ENCODE assay signal across 24 cellular contexts in the genomic region with DNA sequence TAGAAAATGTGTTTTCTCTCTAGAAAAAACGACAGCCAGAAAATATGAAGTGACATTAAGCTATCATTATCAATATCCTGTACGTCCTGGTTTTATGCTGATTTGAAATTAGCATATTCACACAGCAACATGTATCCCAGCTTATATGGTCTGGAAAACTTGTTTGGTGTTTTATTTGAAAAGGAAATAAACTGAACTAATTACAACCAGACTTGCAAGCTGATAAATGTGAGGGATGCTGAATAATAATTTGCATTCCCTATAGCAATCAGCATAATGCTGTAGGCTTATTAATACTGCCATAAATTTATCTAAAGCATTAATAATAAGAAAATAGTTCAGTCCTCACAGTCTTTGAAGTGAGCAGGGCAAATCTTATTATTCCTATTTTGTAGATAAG.
"Had no signal": no experiment of that assay in that cellular context is flagged by ENCODE, and none has a peak within 500 bp of the region (broad histone marks: within the 10 kb centered on the region; RNA-seq: fewer than 3 reads in every experiment).

No MANE protein-coding gene starts in this region.

- H3K4me3 ChIP-seq: stomach, suprapubic skin, testis, thoracic aorta, thyroid gland, tibial artery, tibial nerve, transverse colon, upper lobe of left lung, upper lobe of right lung, uterus, vagina had no signal

- H3K36me3 ChIP-seq: suprapubic skin, thyroid gland, tibial artery, tibial nerve, transverse colon, upper lobe of left lung, upper lobe of right lung, uterus, vagina had no signal

- H3K27ac ChIP-seq: stomach, suprapubic skin, testis, thoracic aorta, thyroid gland, tibial nerve, transverse colon, upper lobe of left lung, upper lobe of right lung, uterus, vagina had no signal

- H3K9me3 ChIP-seq: stomach, suprapubic skin, testis, thoracic aorta, thyroid gland, tibial artery, tibial nerve, transverse colon, upper lobe of left lung, upper lobe of right lung, uterus, vagina had no signal

- DNase-seq: stimulated activated CD4-positive, alpha-beta T cell treated with anti-CD3 and anti-CD28 coated beads, Interleukin-2, amount 100 ng/mL, for 48 hours; stimulated activated CD4-positive, alpha-beta T cell treated with anti-CD3 and anti-CD28 coated beads, Interleukin-4, amount 100 ng/mL, for 1 hour; stimulated activated CD4-positive, alpha-beta T cell treated with anti-CD3 and anti-CD28 coated beads, Interleukin-4, amount 100 ng/mL, for 24 hours; stimulated activated CD4-positive, alpha-beta T cell treated with anti-CD3 and anti-CD28 coated beads, Interleukin-4, amount 100 ng/mL, for 4 hours; stimulated activated CD8-positive, alpha-beta memory T cell treated with anti-CD3 and anti-CD28 coated beads, Interleukin-4, amount 100 ng/mL, for 48 hours; stimulated activated naive B cell treated with anti-CD40 and anti-IgM and Interleukin-4, amounts not matched to agents 10 μg/mL and 1 μg/mL and 100 μg/mL, for 72 hours; stimulated activated naive CD4-positive, alpha-beta T cell; stimulated activated naive CD4-positive, alpha-beta T cell treated with Interleukin-2 at 50 U/mL for 16 hours; stimulated activated naive CD8-positive, alpha-beta T cell treated with anti-CD3 and anti-CD28 coated beads, Interleukin-15, amount 100 ng/mL, for 72 hours; stimulated activated naive CD8-positive, alpha-beta T cell treated with anti-CD3 and anti-CD28 coated beads, Interleukin-15, Interleukin-2, amounts not matched to agents 100 U/mL and 50 U/mL, for 24 hours; stomach; substantia nigra; testis; thyroid gland; tibial artery; transverse colon; trophoblast cell; upper lobe of left lung; upper lobe of right lung; uterus had no signal
